ENCODE assay signal across 8 cellular contexts in genomic region chr2:110576763-110577416, GRCh38. TPM values are rescaled to one million over a fixed set of nuclear protein-coding genes. Genes with fewer than 3 reads are reported as not detected.
DNase-seq lines count a peak whose midpoint lies in the region; ATAC-seq and TF ChIP-seq lines count a peak whose summit lies in the region.
"Not testable (repeated sequence)": the region's sequence is repeated elsewhere in the genome, so short reads cannot be mapped to it uniquely, and the experiment has no call there.

TSS of gene RGPD6 (minus strand) at chr2:110577222. CDS start at chr2:110577024, 198 bp downstream.

- H3K36me3 ChIP-seq in esophagus muscularis mucosa, result not testable (repeated sequence)

- intact Hi-C loops in esophagus muscularis mucosa (cut with DNase I), result not testable (repeated sequence)

- not testable (repeated sequence) for H3K4me3 Mint-ChIP-seq in activated T-helper 17 cell treated with anti-CD3 and anti-CD28 coated beads, Interleukin-2, amount 50 U/mL, for 72 hours; stimulated activated effector memory CD8-positive, alpha-beta T cell treated with anti-CD3 and anti-CD28 coated beads, Interleukin-12 subunit alpha, Interleukin-12 subunit beta, amount 100 ng/mL, for 72 hours

- ATAC-seq in GM21360 (IDR thresholded peaks at IDR 0.05; ENCODE audit: unreplicated experiment) (peak; percentile 97), HG02884 (IDR thresholded peaks at IDR 0.05; ENCODE audit: unreplicated experiment) (peak; percentile 99), HG03571 (IDR thresholded peaks at IDR 0.05; ENCODE audit: unreplicated experiment) (peak; percentile 99)
- peak; percentile 100 for ATAC-seq in activated T-helper 17 cell treated with anti-CD3 and anti-CD28 coated beads, Interleukin-2, amount 50 U/mL, for 72 hours (replicated peaks)
- peak; percentile 100 for ATAC-seq in stimulated activated effector memory CD8-positive, alpha-beta T cell treated with anti-CD3 and anti-CD28 coated beads, Interleukin-12 subunit alpha, Interleukin-12 subunit beta, amount 100 ng/mL, for 72 hours

- TF ChIP-seq POLR2A in esophagus muscularis mucosa (IDR thresholded peaks at IDR 0.05; ENCODE audit: low read depth), result not testable (repeated sequence)

- not testable (repeated sequence) for H3K9me3 Mint-ChIP-seq in activated T-helper 17 cell treated with anti-CD3 and anti-CD28 coated beads, Interleukin-2, amount 50 U/mL, for 72 hours; stimulated activated effector memory CD8-positive, alpha-beta T cell treated with anti-CD3 and anti-CD28 coated beads, Interleukin-12 subunit alpha, Interleukin-12 subunit beta, amount 100 ng/mL, for 72 hours

- H3K4me1 ChIP-seq in esophagus muscularis mucosa, result not testable (repeated sequence)

- H3K27me3 Mint-ChIP-seq in activated T-helper 17 cell treated with anti-CD3 and anti-CD28 coated beads, Interleukin-2, amount 50 U/mL, for 72 hours, result not testable (repeated sequence)

- WGBS in esophagus muscularis mucosa, result no CpG with 5 or more reads among the region's 70 CpGs

- not testable (repeated sequence) for H3K4me1 Mint-ChIP-seq in activated T-helper 17 cell treated with anti-CD3 and anti-CD28 coated beads, Interleukin-2, amount 50 U/mL, for 72 hours; stimulated activated effector memory CD8-positive, alpha-beta T cell treated with anti-CD3 and anti-CD28 coated beads, Interleukin-12 subunit alpha, Interleukin-12 subunit beta, amount 100 ng/mL, for 72 hours

- not testable (repeated sequence) for DNase-seq in Daoy (ENCODE audit: low read depth); esophagus muscularis mucosa (ENCODE audit: extremely low spot score); lung microvascular endothelial cell (ENCODE audit: low read depth in 2 of 2); stimulated activated effector memory CD8-positive, alpha-beta T cell treated with anti-CD3 and anti-CD28 coated beads, Interleukin-12 subunit alpha, Interleukin-12 subunit beta, amount 100 ng/mL, for 72 hours (ENCODE audit: low spot score in 2 of 2)

- not testable (repeated sequence) for H3K27me3 ChIP-seq in esophagus muscularis mucosa

- not testable (repeated sequence) for H3K27ac Mint-ChIP-seq in activated T-helper 17 cell treated with anti-CD3 and anti-CD28 coated beads, Interleukin-2, amount 50 U/mL, for 72 hours; stimulated activated effector memory CD8-positive, alpha-beta T cell treated with anti-CD3 and anti-CD28 coated beads, Interleukin-12 subunit alpha, Interleukin-12 subunit beta, amount 100 ng/mL, for 72 hours

- not testable (repeated sequence) for H3K4me3 ChIP-seq in esophagus muscularis mucosa

- not testable (repeated sequence) for H3K36me3 Mint-ChIP-seq in activated T-helper 17 cell treated with anti-CD3 and anti-CD28 coated beads, Interleukin-2, amount 50 U/mL, for 72 hours (ENCODE audit: low read depth); stimulated activated effector memory CD8-positive, alpha-beta T cell treated with anti-CD3 and anti-CD28 coated beads, Interleukin-12 subunit alpha, Interleukin-12 subunit beta, amount 100 ng/mL, for 72 hours

- not testable (repeated sequence) for TF ChIP-seq CTCF in esophagus muscularis mucosa (IDR thresholded peaks at IDR 0.05)

- not testable (repeated sequence) for H3K27ac ChIP-seq in esophagus muscularis mucosa (replicated peaks in 1 of 4)

- not testable (repeated sequence) for TF ChIP-seq EP300 in esophagus muscularis mucosa (IDR thresholded peaks at IDR 0.05)

- not testable (repeated sequence) for H3K9me3 ChIP-seq in esophagus muscularis mucosa

RNA-seq across cellular contexts. Expression of gene RGPD6, which starts in this region (rescaled TPM):
- total RNA-seq in Daoy (2014; rRNA removed; shearing (Covaris generic)), result 19.0 and 33.0 TPM in 2 replicates
- 10 to 100 TPM; 12.5 to 16.1 TPM for total RNA-seq in activated T-helper 17 cell treated with anti-CD3 and anti-CD28 coated beads, Interleukin-2, amount 50 U/mL, for 72 hours
- total RNA-seq in esophagus muscularis mucosa (10 to 100 TPM; 27.3 to 51.5 (median 37.1) TPM), lung microvascular endothelial cell (21.1 and 32.3 TPM in 2 replicates)
